15 cellular contexts compared by ENCODE assay signal in genomic region chr1:12315126-12315525, GRCh38.
DNase-seq lines count a peak whose midpoint lies in the region; ATAC-seq and TF ChIP-seq lines count a peak whose summit lies in the region.
"Had no signal": no experiment of that assay in that cellular context is flagged by ENCODE, and none has a peak within 500 bp of the region (broad histone marks: within the 10 kb centered on the region; RNA-seq: fewer than 3 reads in every experiment).

No MANE protein-coding gene starts in this region.

- ATAC-seq in activated T-helper 17 cell treated with anti-CD3 and anti-CD28 coated beads, Interleukin-2, amount 50 U/mL, for 72 hours (replicated peaks), result no peak
- no peak for ATAC-seq in GM18505 (IDR thresholded peaks at IDR 0.05; ENCODE audit: unreplicated experiment)
- no peak for ATAC-seq in GM21529 (IDR thresholded peaks at IDR 0.05; ENCODE audit: unreplicated experiment)

- no peaks in the 10 kb centered on the region for H3K27me3 Mint-ChIP-seq in activated T-helper 17 cell treated with anti-CD3 and anti-CD28 coated beads, Interleukin-2, amount 50 U/mL, for 72 hours
- H3K27me3 Mint-ChIP-seq: activated B cell treated with CpG ODN at 0.5 μM for 24 hours; memory B cell; naive thymus-derived CD8-positive, alpha-beta T cell had no signal

- no peaks in the 10 kb centered on the region for H3K9me3 ChIP-seq in esophagus squamous epithelium
- no peaks in the 10 kb centered on the region for H3K9me3 ChIP-seq in muscle layer of duodenum (ENCODE audit: control insufficient read depth in 1 of 2, low read length in 2 of 2)
- H3K9me3 ChIP-seq in tibial artery, result no peaks in the 10 kb centered on the region

- peaks cover 88% of the 10 kb centered on the region for H3K36me3 Mint-ChIP-seq in activated T-helper 17 cell treated with anti-CD3 and anti-CD28 coated beads, Interleukin-2, amount 50 U/mL, for 72 hours (ENCODE audit: low read depth)

- peaks cover 9 to 100% (median 19%) of the 10 kb centered on the region in 3 donors for H3K36me3 ChIP-seq in esophagus squamous epithelium
- H3K36me3 ChIP-seq in muscle layer of duodenum (ENCODE audit: control insufficient read depth in 1 of 2, insufficient read depth in 2 of 2, low read length in 2 of 2), result peaks cover 56 to 60% of the 10 kb centered on the region in 2 donors
- H3K36me3 ChIP-seq in tibial artery, result peaks cover 45 to 83% (median 57%) of the 10 kb centered on the region in 3 donors

- H3K27me3 ChIP-seq in esophagus squamous epithelium (no peaks in the 10 kb centered on the region), muscle layer of duodenum (ENCODE audit: low read depth, low read length) (no peaks in the 10 kb centered on the region), tibial artery (no peaks in the 10 kb centered on the region), dorsolateral prefrontal cortex (no peaks in the 10 kb centered on the region)
- H3K27me3 ChIP-seq: cardiac muscle cell had no signal

- H3K4me1 ChIP-seq in esophagus squamous epithelium (peaks cover 0 to 41% (median 9%) of the 10 kb centered on the region in 3 donors), muscle layer of duodenum (ENCODE audit: control insufficient read depth in 1 of 2, insufficient read depth in 2 of 2, low read length in 2 of 2) (peaks cover 0 to 14% of the 10 kb centered on the region in 2 donors), tibial artery (peaks cover 0 to 42% (median 30%) of the 10 kb centered on the region in 4 donors)
- H3K4me1 ChIP-seq: parathyroid adenoma had no signal

- H3K4me3 ChIP-seq in esophagus squamous epithelium, result no peak overlapping the region
- H3K4me3 ChIP-seq in muscle layer of duodenum (ENCODE audit: low read depth in 1 of 2, low read length in 2 of 2), result no peak overlapping the region
- H3K4me3 ChIP-seq in tibial artery, result no peak overlapping the region
- H3K4me3 ChIP-seq in dorsolateral prefrontal cortex, result no peak overlapping the region
- H3K4me3 ChIP-seq: cardiac muscle cell had no signal

- H3K27ac ChIP-seq in esophagus squamous epithelium (peak overlapping the region in 3 of 4 donors; percentile 67 to 78 (median 71)), muscle layer of duodenum (ENCODE audit: low read length) (peak overlapping the region; percentile 73), tibial artery (peak overlapping the region; percentile 62 to 74), dorsolateral prefrontal cortex (peak overlapping the region in 14 of 59 donors; percentile 2 to 64 (median 28))
- H3K27ac ChIP-seq: cardiac muscle cell, parathyroid adenoma had no signal

- no peak for TF ChIP-seq POLR2A in esophagus squamous epithelium (IDR thresholded peaks at IDR 0.05)
- TF ChIP-seq POLR2A in GM18505 (IDR thresholded peaks at IDR 0.05; ENCODE audit: borderline replicate concordance, extremely low read depth, insufficient read depth, insufficient read length), result no peak

- intact Hi-C loops in esophagus squamous epithelium (cut with DNase I) (loop anchor here (10.0 kb wide), 1 partner anchor 310 kb away; no protein-coding TSS in a partner anchor), tibial artery (cut with DNase I; ENCODE audit: low total_unique reads) (loop anchor here (10.0 kb wide), 1 partner anchor 340 kb away; no protein-coding TSS in a partner anchor), dorsolateral prefrontal cortex (cut with DNase I) (loop anchor here (2.0 to 5.0 kb wide), 2 partner anchors 306 to 307 kb away; no protein-coding TSS in a partner anchor)

- no peak overlapping the region for H3K4me3 Mint-ChIP-seq in activated T-helper 17 cell treated with anti-CD3 and anti-CD28 coated beads, Interleukin-2, amount 50 U/mL, for 72 hours
- H3K4me3 Mint-ChIP-seq: activated B cell treated with CpG ODN at 0.5 μM for 24 hours; memory B cell; naive thymus-derived CD8-positive, alpha-beta T cell had no signal

- H3K27ac Mint-ChIP-seq in activated T-helper 17 cell treated with anti-CD3 and anti-CD28 coated beads, Interleukin-2, amount 50 U/mL, for 72 hours, result peak overlapping the region; percentile 48
- H3K27ac Mint-ChIP-seq: activated B cell treated with CpG ODN at 0.5 μM for 24 hours, memory B cell had no signal

- H3K4me1 Mint-ChIP-seq in activated T-helper 17 cell treated with anti-CD3 and anti-CD28 coated beads, Interleukin-2, amount 50 U/mL, for 72 hours, result no peaks in the 10 kb centered on the region
- H3K4me1 Mint-ChIP-seq: activated B cell treated with CpG ODN at 0.5 μM for 24 hours, memory B cell had no signal

- DNase-seq in esophagus squamous epithelium (lab: John Stamatoyannopoulos, UW) (no peak), tibial artery (no peak), dorsolateral prefrontal cortex (no peak)
- DNase-seq: activated B cell treated with CpG ODN at 0.5 μM for 24 hours; DMS79; HCEC 1CT; stimulated activated CD4-positive, alpha-beta T cell treated with anti-CD3 and anti-CD28 coated beads, Interleukin-2, amount 100 ng/mL, for 48 hours had no signal

- TF ChIP-seq CTCF in esophagus squamous epithelium (IDR thresholded peaks at IDR 0.05), result no peak
- no peak for TF ChIP-seq CTCF in tibial artery (IDR thresholded peaks at IDR 0.05)
- TF ChIP-seq CTCF in dorsolateral prefrontal cortex (IDR thresholded peaks at IDR 0.05 in 54 of 56, conservative IDR thresholded peaks at IDR 0.05 in 2 of 56; ENCODE audit: low read depth in 1 of 56, partially characterized antibody in 56 of 56), result no peak

- no peaks in the 10 kb centered on the region for H3K9me3 Mint-ChIP-seq in activated T-helper 17 cell treated with anti-CD3 and anti-CD28 coated beads, Interleukin-2, amount 50 U/mL, for 72 hours
- H3K9me3 Mint-ChIP-seq: activated B cell treated with CpG ODN at 0.5 μM for 24 hours; memory B cell; naive thymus-derived CD8-positive, alpha-beta T cell had no signal

- 45 to 66% methylated on average over 2 of the region's 2 CpGs for WGBS in esophagus squamous epithelium, 2 donors
